Comparison of ENCODE assay signal across 21 cellular contexts in genomic region chr22:41928416-41929157, GRCh38. TPM values are rescaled to one million over a fixed set of nuclear protein-coding genes. Genes with fewer than 3 reads are reported as not detected.
DNase-seq lines count a peak whose midpoint lies in the region; ATAC-seq and TF ChIP-seq lines count a peak whose summit lies in the region.
"Had no signal": no experiment of that assay in that cellular context is flagged by ENCODE, and none has a peak within 500 bp of the region (broad histone marks: within the 10 kb centered on the region; RNA-seq: fewer than 3 reads in every experiment).

No MANE protein-coding gene starts in this region.

- no peak for ATAC-seq in HG02571 (IDR thresholded peaks at IDR 0.05; ENCODE audit: unreplicated experiment)

- no peaks in the 10 kb centered on the region for H3K36me3 ChIP-seq in Peyer's patch
- H3K36me3 ChIP-seq: colonic mucosa, neural progenitor cell, right atrium auricular region, vagina had no signal

- TF ChIP-seq POLR2A in Peyer's patch (IDR thresholded peaks at IDR 0.05) (no peak), erythroblast (IDR thresholded peaks at IDR 0.05; ENCODE audit: low read length) (peak; percentile 12)

- H3K4me1 ChIP-seq in Peyer's patch, result peaks cover 0 to 45% (median 14%) of the 10 kb centered on the region in 4 donors
- H3K4me1 ChIP-seq: colonic mucosa had no signal

- DNase-seq in Calu3 (no peak), Peyer's patch (peak in 2 of 3 donors; percentile 71 to 77), erythroblast (lab: John Stamatoyannopoulos, UW) (no peak), NCI-H69 (lab: John Stamatoyannopoulos, UW) (no peak), SIG-M5 treated with dmso at 0.1 percent for 504 hours (lab: John Stamatoyannopoulos, UW; ENCODE audit: unreplicated experiment) (no peak)
- no peak for DNase-seq in stimulated activated naive CD4-positive, alpha-beta T cell (lab: John Stamatoyannopoulos, UW)
- DNase-seq: activated CD8-positive, alpha-beta memory T cell treated with anti-CD3 and anti-CD28 coated beads, Interleukin-2, amount 50 U/mL, for 4 hours; activated naive CD4-positive, alpha-beta T cell treated with Interleukin-2 at 50 U/mL for 16 hours; colonic mucosa; foreskin fibroblast; GOT3; kidney glomerular epithelial cell; mesendoderm; NCI-H748 treated with DMSO at 0.1 percent for 48 hours had no signal

- H3K9me3 Mint-ChIP-seq in Calu3 (ENCODE audit: low read depth, unreplicated experiment), result no peaks in the 10 kb centered on the region
- H3K9me3 Mint-ChIP-seq: neural progenitor cell had no signal

- H3K4me1 Mint-ChIP-seq in Calu3 (ENCODE audit: low read depth, unreplicated experiment), result peaks cover 7% of the 10 kb centered on the region

- CTCF ChIA-PET in Calu3 (lab: Charles Lee), result no interaction called here

- intact Hi-C loops in Calu3 (cut with micrococcal nuclease; ENCODE audit: unreplicated experiment), result no loop called here

- no peak overlapping the region for H3K4me3 Mint-ChIP-seq in Calu3 (ENCODE audit: low read depth, unreplicated experiment)

- peak overlapping the region; percentile 34 for H3K27ac Mint-ChIP-seq in Calu3 (ENCODE audit: unreplicated experiment)

- peak overlapping the region; percentile 30; the same call in 1 of the 2 replicates for H3K27ac ChIP-seq in 22Rv1
- H3K27ac ChIP-seq in Peyer's patch, result peak overlapping the region in 2 of 4 donors; percentile 34 to 100
- H3K27ac ChIP-seq: colonic mucosa, KMS-11, neural progenitor cell, right atrium auricular region, vagina had no signal

- no peaks in the 10 kb centered on the region for H3K9me3 ChIP-seq in Peyer's patch
- H3K9me3 ChIP-seq: colonic mucosa, right atrium auricular region, vagina had no signal

- no peak overlapping the region for H3K4me3 ChIP-seq in Peyer's patch
- H3K4me3 ChIP-seq: colonic mucosa, neural progenitor cell, right atrium auricular region, vagina had no signal

- peaks cover 0 to 13% of the 10 kb centered on the region in 2 donors for H3K27me3 ChIP-seq in Peyer's patch
- H3K27me3 ChIP-seq: right atrium auricular region, vagina had no signal

- BruUV-seq in Calu3 (replicated peaks; lab: Mats Ljungman, UMichigan), result no TSS peak

- no peak for TF ChIP-seq CTCF in 22Rv1 (IDR thresholded peaks at IDR 0.05)
- no peak for TF ChIP-seq CTCF in Calu3 (IDR thresholded peaks at IDR 0.05; ENCODE audit: unreplicated experiment)
- no peak for TF ChIP-seq CTCF in Peyer's patch (IDR thresholded peaks at IDR 0.05)

- peaks cover 44% of the 10 kb centered on the region for H3K27me3 Mint-ChIP-seq in Calu3 (ENCODE audit: unreplicated experiment)

- H3K36me3 Mint-ChIP-seq in Calu3 (ENCODE audit: insufficient read depth, unreplicated experiment), result peaks cover 35% of the 10 kb centered on the region

RNA-seq across cellular contexts. Expression of gene TNFRSF13C, which starts 2.0 kb away (rescaled TPM):
- total RNA-seq in Calu3 (2022), result 1.4 and 1.5 TPM in 2 replicates
- 10 to 100 TPM in 1 of 4 donors, 1 to 10 TPM in 2, under 1 TPM in 1; 0.35 to 52.8 (median 3.2) TPM for total RNA-seq in Peyer's patch
- total RNA-seq: RPMI7951, vagina had no signal

RNA-seq across cellular contexts. Expression of gene SHISA8, which starts 13.7 kb away (rescaled TPM):
- total RNA-seq in Calu3 (2022), result not detected in 2 replicates
- not detected for total RNA-seq in Peyer's patch
- total RNA-seq: colonic mucosa, RPMI7951, vagina had no signal

RNA-seq across cellular contexts. Expression of gene CENPM, which starts 18.4 kb away (rescaled TPM):
- total RNA-seq in Calu3 (2022) (46.7 and 69.3 TPM in 2 replicates), Peyer's patch (10 to 100 TPM; 14.2 to 71.0 (median 17.8) TPM)
- total RNA-seq: right atrium auricular region, vagina had no signal

RNA-seq across cellular contexts. Expression of gene SEPTIN3, which starts 40.7 kb away (rescaled TPM):
- total RNA-seq in Calu3 (2022) (3.2 and 3.4 TPM in 2 replicates), Peyer's patch (not detected)

Comparison
In these comparisons a context has a peak if more than half of its experiments do, and no peak if none do; other contexts are left out.
1. DNase-seq: peak in Peyer's patch (2 of 3); none in Calu3 (single experiment), erythroblast (0 of 2), stimulated activated naive CD4-positive, alpha-beta T cell (0 of 6), NCI-H69 (single experiment) and SIG-M5 treated with dmso at 0.1 percent for 504 hours (single experiment).